Comparison of ENCODE assay signal across 6 cellular contexts in the genomic region with DNA sequence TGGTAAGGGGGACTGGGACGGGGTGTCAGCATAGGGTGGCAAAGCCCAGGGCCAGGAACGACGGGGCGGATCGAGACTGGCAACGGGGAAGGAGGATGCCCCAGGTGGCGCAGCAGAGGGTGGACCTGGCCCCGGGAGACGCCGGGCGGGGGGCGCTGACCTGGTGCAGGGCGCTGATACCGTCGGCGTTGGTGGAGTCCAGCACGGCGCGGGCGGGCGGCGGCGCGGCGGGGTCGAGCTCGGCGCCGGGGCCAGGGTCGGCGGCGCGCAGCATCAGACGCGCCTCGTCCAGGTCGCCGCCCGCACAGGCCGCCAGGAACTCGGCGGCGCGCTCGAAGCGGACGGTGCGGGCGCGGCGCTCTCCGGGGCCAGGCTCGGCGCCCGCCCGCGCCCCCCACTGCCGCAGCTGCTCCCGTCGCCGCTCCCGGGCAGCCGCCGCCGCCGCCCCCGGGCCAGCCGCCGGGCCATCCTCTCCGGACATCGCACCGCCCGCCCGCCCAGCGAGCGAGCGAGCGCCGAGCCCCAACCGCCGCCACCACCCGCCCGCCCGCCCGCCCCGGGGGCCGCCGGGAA. TPM values are rescaled to one million over a fixed set of nuclear protein-coding genes. Genes with fewer than 3 reads are reported as not detected.
DNase-seq lines count a peak whose midpoint lies in the region; TF ChIP-seq lines count a peak whose summit lies in the region.

No MANE protein-coding gene starts in this region.

- H3K4me3 ChIP-seq in BJ (ENCODE audit: low read depth, low read length) = peak overlapping the region; percentile 97
- H3K4me3 ChIP-seq in HFF-Myc (replicated peaks; ENCODE audit: low read depth, low read length) = peak overlapping the region; percentile 96
- peak overlapping the region; percentile 93 for H3K4me3 ChIP-seq in adipocyte (ENCODE audit: low read length)
- H3K4me3 ChIP-seq in mucosa of stomach (ENCODE audit: low read length) = peak overlapping the region; percentile 53

- POLR2A ChIA-PET in BJ (lab: Charles Lee) = no interaction called here

- CTCF ChIA-PET in BJ (lab: Yijun Ruan, JAX) = interaction anchor here (0.8 to 2.1 kb wide), 3 partner anchors 15 to 24 kb away, joined by 3 to 12 read pairs (median 3); no protein-coding TSS in a partner anchor

- H3K9ac ChIP-seq in adipocyte (ENCODE audit: low read length) = peak overlapping the region; percentile 94
- H3K9ac ChIP-seq in mucosa of stomach (ENCODE audit: low read length) = peak overlapping the region; percentile 71

- H3K36me3 ChIP-seq in BJ (ENCODE audit: control insufficient read depth, insufficient read depth, low read length) (peaks cover 2% of the 10 kb centered on the region), adipocyte (ENCODE audit: control insufficient read depth, insufficient read depth, low read length, severe bottlenecking) (peaks cover 4% of the 10 kb centered on the region), mucosa of stomach (ENCODE audit: control insufficient read depth, insufficient read depth, low read length) (no peaks in the 10 kb centered on the region)

- H3K27me3 ChIP-seq in BJ (ENCODE audit: control insufficient read depth, insufficient read depth, low read length) (no peaks in the 10 kb centered on the region), adipocyte (replicated peaks; ENCODE audit: control insufficient read depth, insufficient read depth, low read length) (no peaks in the 10 kb centered on the region), mucosa of stomach (ENCODE audit: control insufficient read depth, insufficient read depth, low read length) (no peaks in the 10 kb centered on the region)

- DNase-seq in BJ (ENCODE audit: low read depth) (no peak), HFF-Myc (ENCODE audit: extremely low read depth, low read depth) (no peak), adipocyte (ENCODE audit: low read depth) (peak; percentile 62), NCI-H1930 (lab: John Stamatoyannopoulos, UW) (no peak), cerebellar cortex (ENCODE audit: low spot score) (no peak)

- TF ChIP-seq CTCF in BJ (IDR thresholded peaks at IDR 0.05; ENCODE audit: insufficient read depth, low read depth, low read length) (no peak), HFF-Myc (IDR thresholded peaks at IDR 0.05; ENCODE audit: low read depth, low read length, missing control alignments) (no peak)

- no peaks in the 10 kb centered on the region for H3K9me3 ChIP-seq in adipocyte (ENCODE audit: control insufficient read depth, low read length)
- no peaks in the 10 kb centered on the region for H3K9me3 ChIP-seq in mucosa of stomach (ENCODE audit: control insufficient read depth, low read length)

- H3K4me1 ChIP-seq in adipocyte (ENCODE audit: control insufficient read depth, insufficient read depth, low read length) (peaks cover 27% of the 10 kb centered on the region), mucosa of stomach (ENCODE audit: control insufficient read depth, insufficient read depth, low read length) (peaks cover 45% of the 10 kb centered on the region)

RNA-seq across cellular contexts. Expression of a gene that starts 0.3 kb away (rescaled TPM):
- 36.0 and 50.8 TPM in 2 replicates for polyA plus RNA-seq in BJ (2011; rRNA removed)
- 21.1 and 32.7 TPM in 2 replicates for polyA minus RNA-seq in BJ (2011; rRNA and poly(A)+ RNA removed)

RNA-seq across cellular contexts. Expression of a gene that starts 31.9 kb away (rescaled TPM):
- 10.4 and 10.5 TPM in 2 replicates for polyA plus RNA-seq in BJ (2011; rRNA removed)
- polyA minus RNA-seq in BJ (2011; rRNA and poly(A)+ RNA removed) = 0.93 and 1.1 TPM in 2 replicates

RNA-seq across cellular contexts. Expression of a gene that starts 40.4 kb away (rescaled TPM):
- polyA plus RNA-seq in BJ (2011; rRNA removed) = 0.12 TPM in 1 of 2 replicates, not detected in the other
- polyA minus RNA-seq in BJ (2011; rRNA and poly(A)+ RNA removed) = not detected in 2 replicates

RNA-seq across cellular contexts. Expression of a gene that starts 41.5 kb away (rescaled TPM):
- 3.6 and 4.4 TPM in 2 replicates for polyA plus RNA-seq in BJ (2011; rRNA removed)
- polyA minus RNA-seq in BJ (2011; rRNA and poly(A)+ RNA removed) = 1.2 TPM in 2 replicates

RNA-seq across cellular contexts. Expression of a gene that starts 49.3 kb away (rescaled TPM):
- polyA plus RNA-seq in BJ (2011; rRNA removed) = 0.39 and 0.51 TPM in 2 replicates
- 0.26 TPM in 1 of 2 replicates, not detected in the other for polyA minus RNA-seq in BJ (2011; rRNA and poly(A)+ RNA removed)
